27 cellular contexts compared by ENCODE assay signal in genomic region chr2:217706513-217706912, GRCh38.
DNase-seq lines count a peak whose midpoint lies in the region; ATAC-seq and TF ChIP-seq lines count a peak whose summit lies in the region.
"Had no signal": no experiment of that assay in that cellular context is flagged by ENCODE, and none has a peak within 500 bp of the region (broad histone marks: within the 10 kb centered on the region; RNA-seq: fewer than 3 reads in every experiment).

No MANE protein-coding gene starts in this region.

- TF ChIP-seq CTCF in RWPE1 (conservative IDR thresholded peaks at IDR 0.05; ENCODE audit: low read depth) = no peak
- TF ChIP-seq CTCF in parathyroid adenoma (IDR thresholded peaks at IDR 0.05) = no peak
- TF ChIP-seq CTCF in tibial artery (IDR thresholded peaks at IDR 0.05) = no peak

- H3K4me1 ChIP-seq in esophagus (ENCODE audit: control insufficient read depth in 2 of 2, insufficient read depth in 2 of 2, low read length in 1 of 2) = peaks cover 0 to 25% of the 10 kb centered on the region in 2 donors
- H3K4me1 ChIP-seq in parathyroid adenoma = peaks cover 42% of the 10 kb centered on the region
- H3K4me1 ChIP-seq in tibial artery = peaks cover 0 to 26% (median 9%) of the 10 kb centered on the region in 4 donors
- H3K4me1 ChIP-seq: BLaER1, lower lobe of right lung had no signal

- no peak overlapping the region for H3K27ac Mint-ChIP-seq in T-helper 17 cell
- H3K27ac Mint-ChIP-seq: activated CD4-positive, alpha-beta T cell treated with anti-CD3 and anti-CD28 coated beads, Interleukin-2, amount 10 ng/mL, durations not matched to agents 7 days and 5 days; H9; nephron progenitor cell; stimulated activated naive B cell treated with anti-CD40 and anti-IgM and Interleukin-4, amounts not matched to agents 10 μg/mL and 1 μg/mL and 100 μg/mL, for 72 hours had no signal

- no peaks in the 10 kb centered on the region for H3K79me2 ChIP-seq in parathyroid adenoma

- no peak overlapping the region for H3K4me3 Mint-ChIP-seq in T-helper 17 cell
- H3K4me3 Mint-ChIP-seq: activated CD4-positive, alpha-beta T cell treated with anti-CD3 and anti-CD28 coated beads, Interleukin-2, amount 10 ng/mL, durations not matched to agents 7 days and 5 days; activated T-cell treated with anti-CD3 and anti-CD28 coated beads, Interleukin-2, amount 50 U/mL, for 4 hours; H9; nephron progenitor cell; stimulated activated naive B cell treated with anti-CD40 and anti-IgM and Interleukin-4, amounts not matched to agents 10 μg/mL and 1 μg/mL and 100 μg/mL, for 72 hours had no signal

- H3K9me3 ChIP-seq in esophagus (ENCODE audit: control insufficient read depth in 2 of 2, insufficient read depth in 1 of 2, low read depth in 1 of 2, low read length in 1 of 2) = no peaks in the 10 kb centered on the region
- H3K9me3 ChIP-seq in parathyroid adenoma (ENCODE audit: control insufficient read depth, low read length) = no peaks in the 10 kb centered on the region
- H3K9me3 ChIP-seq in tibial artery = no peaks in the 10 kb centered on the region
- no peaks in the 10 kb centered on the region for H3K9me3 ChIP-seq in T-helper 17 cell (ENCODE audit: control insufficient read depth, low read length, poor library complexity, severe bottlenecking)
- H3K9me3 ChIP-seq: BLaER1, lower lobe of right lung, mucosa of descending colon, tibial nerve had no signal

- H3K36me3 ChIP-seq in esophagus (ENCODE audit: control insufficient read depth in 2 of 2, insufficient read depth in 2 of 2, low read length in 1 of 2) = no peaks in the 10 kb centered on the region
- H3K36me3 ChIP-seq in parathyroid adenoma (ENCODE audit: control insufficient read depth, insufficient read depth, low read length) = no peaks in the 10 kb centered on the region
- H3K36me3 ChIP-seq in tibial artery = peaks cover 0 to 4% (median 0%) of the 10 kb centered on the region in 3 donors
- H3K36me3 ChIP-seq: BLaER1, lower lobe of right lung, tibial nerve had no signal

- no peak overlapping the region for H3K4me2 ChIP-seq in parathyroid adenoma (ENCODE audit: low read length)
- H3K4me2 ChIP-seq: BLaER1 had no signal

- POLR2A ChIA-PET in RWPE1 (lab: Yijun Ruan, JAX; ENCODE audit: low non-redundant PET) = no interaction called here

- H3K27me3 Mint-ChIP-seq in T-helper 17 cell = peaks cover 20% of the 10 kb centered on the region

- H3K4me3 ChIP-seq in esophagus (ENCODE audit: low read depth in 1 of 2, low read length in 2 of 2) (no peak overlapping the region), parathyroid adenoma (ENCODE audit: low read depth, low read length) (no peak overlapping the region), tibial artery (no peak overlapping the region)
- H3K4me3 ChIP-seq: BLaER1, dorsolateral prefrontal cortex, lower lobe of right lung, mucosa of descending colon, tibial nerve had no signal

- intact Hi-C loops in tibial artery (cut with DNase I; ENCODE audit: low total_unique reads) = no loop called here
- intact Hi-C loops in Right ventricle myocardium superior (cut with DNase I) = no loop called here

- CTCF ChIA-PET in RWPE1 (lab: Yijun Ruan, JAX) = interaction anchor here (0.6 to 1.0 kb wide), 3 partner anchors 56 to 487 kb away, joined by 3 to 4 read pairs (median 3); no protein-coding TSS in a partner anchor

- no peak overlapping the region for H3K9ac ChIP-seq in parathyroid adenoma
- H3K9ac ChIP-seq: BLaER1 had no signal

- H2AFZ ChIP-seq in parathyroid adenoma = peak overlapping the region; percentile 35

- peaks cover 4% of the 10 kb centered on the region for H3K36me3 Mint-ChIP-seq in T-helper 17 cell (ENCODE audit: low read depth)
- H3K36me3 Mint-ChIP-seq: stimulated activated naive B cell treated with anti-CD40 and anti-IgM and Interleukin-4, amounts not matched to agents 10 μg/mL and 1 μg/mL and 100 μg/mL, for 72 hours had no signal

- 45 to 87% methylated on average over 1 to 2 of the region's 2 CpGs for WGBS in esophagus, 2 donors

- H3K27me3 ChIP-seq in esophagus (ENCODE audit: control insufficient read depth in 1 of 2, insufficient read depth in 2 of 2, low read length in 2 of 2) (no peaks in the 10 kb centered on the region), parathyroid adenoma (ENCODE audit: control insufficient read depth, insufficient read depth, low read length) (no peaks in the 10 kb centered on the region), tibial artery (no peaks in the 10 kb centered on the region)
- H3K27me3 ChIP-seq: BLaER1, dorsolateral prefrontal cortex, tibial nerve had no signal

- H3K4me1 Mint-ChIP-seq in T-helper 17 cell = peaks cover 8% of the 10 kb centered on the region
- H3K4me1 Mint-ChIP-seq: activated CD4-positive, alpha-beta T cell treated with anti-CD3 and anti-CD28 coated beads, Interleukin-2, amount 10 ng/mL, durations not matched to agents 7 days and 5 days; stimulated activated naive B cell treated with anti-CD40 and anti-IgM and Interleukin-4, amounts not matched to agents 10 μg/mL and 1 μg/mL and 100 μg/mL, for 72 hours had no signal

- ATAC-seq in T-helper 17 cell (no peak), Right ventricle myocardium superior (ENCODE audit: poor library complexity) (no peak)
- ATAC-seq: activated T-cell treated with anti-CD3 and anti-CD28 coated beads, Interleukin-2, amount 50 U/mL, for 4 hours; lower lobe of right lung; stimulated activated naive B cell treated with anti-CD40 and anti-IgM and Interleukin-4, amounts not matched to agents 10 μg/mL and 1 μg/mL and 100 μg/mL, for 72 hours had no signal

- H3K27ac ChIP-seq in RWPE1 = peak overlapping the region; percentile 59
- H3K27ac ChIP-seq in esophagus (ENCODE audit: low read depth in 2 of 2, low read length in 1 of 2) = peak overlapping the region; percentile 81 to 91
- H3K27ac ChIP-seq in parathyroid adenoma = no peak overlapping the region
- H3K27ac ChIP-seq in tibial artery = peak overlapping the region; percentile 63 to 67
- H3K27ac ChIP-seq: BLaER1, lower lobe of right lung had no signal

- DNase-seq in RWPE1 (ENCODE audit: low spot score) (no peak), tibial artery (no peak), NCI-H748 (lab: John Stamatoyannopoulos, UW; ENCODE audit: unreplicated experiment) (no peak), T-helper 17 cell (no peak), Right ventricle myocardium superior (no peak)
- DNase-seq: activated CD4-positive, alpha-beta T cell treated with anti-CD3 and anti-CD28 coated beads, Interleukin-2, amount 10 ng/mL, durations not matched to agents 7 days and 5 days; activated gamma-delta T cell treated with Interleukin-2 at 50 U/mL for 16 hours; activated T-cell treated with anti-CD3 and anti-CD28 coated beads, Interleukin-2, amount 50 U/mL, for 4 hours; DMS79 treated with DMSO at 0.1 percent for 48 hours; H9; KBM-7; lower lobe of right lung; MM.1S; mucosa of descending colon; NCI-H2081 treated with DMSO at 0.1 percent for 48 hours; NCI-H345; NCI-H774; nephron progenitor cell; posterior cingulate gyrus; stimulated activated CD4-positive, alpha-beta T cell treated with anti-CD3 and anti-CD28 coated beads, Interleukin-15, amount 100 ng/mL, for 24 hours; stimulated activated naive B cell treated with anti-CD40 and anti-IgM and Interleukin-4, amounts not matched to agents 10 μg/mL and 1 μg/mL and 100 μg/mL, for 72 hours; T1000 had no signal
